ENCODE assay signal across 21 cellular contexts in genomic region chr18:69177702-69178101, GRCh38.
A peak's percentile ranks its signal among the peaks of the same experiment; 100 is the strongest.
DNase-seq lines count a peak whose midpoint lies in the region; ATAC-seq and TF ChIP-seq lines count a peak whose summit lies in the region.
"Had no signal": no experiment of that assay in that cellular context is flagged by ENCODE, and none has a peak within 500 bp of the region (broad histone marks: within the 10 kb centered on the region; RNA-seq: fewer than 3 reads in every experiment).

No MANE protein-coding gene starts in this region.

- no peak for ATAC-seq in GM18519 (IDR thresholded peaks at IDR 0.05; ENCODE audit: low FRiP score, unreplicated experiment)
- ATAC-seq: GM23338 had no signal

- no peak overlapping the region for H3K14ac ChIP-seq in mesenchymal stem cell (ENCODE audit: low read length in 2 of 2)

- no peak overlapping the region for H2AK5ac ChIP-seq in mesenchymal stem cell (ENCODE audit: low read length, severe bottlenecking)

- no peaks in the 10 kb centered on the region for H3K9me3 ChIP-seq in fibroblast of lung (ENCODE audit: control insufficient read depth, insufficient read depth, low read depth, low read length)
- H3K9me3 ChIP-seq in mesenchymal stem cell (ENCODE audit: control insufficient read depth, low read length): peaks cover 7% of the 10 kb centered on the region
- H3K9me3 ChIP-seq: HAP-1 had no signal

- H2AFZ ChIP-seq in fibroblast of lung (ENCODE audit: low read length) (no peak overlapping the region), mesenchymal stem cell (ENCODE audit: low read depth, low read length) (no peak overlapping the region)

- no peak overlapping the region for H4K91ac ChIP-seq in mesenchymal stem cell (ENCODE audit: low read length)

- no peak overlapping the region for H2BK5ac ChIP-seq in mesenchymal stem cell (ENCODE audit: low read depth, low read length, poor library complexity, severe bottlenecking)

- H3K23ac ChIP-seq in mesenchymal stem cell (ENCODE audit: low read length in 2 of 2): no peak overlapping the region

- H3K4me2 ChIP-seq in fibroblast of lung (ENCODE audit: extremely low read depth, insufficient read depth, low read length): no peak overlapping the region
- H3K4me2 ChIP-seq in mesenchymal stem cell (ENCODE audit: low read length, poor library complexity, severe bottlenecking): no peak overlapping the region
- H3K4me2 ChIP-seq: GM23338 had no signal

- no peak overlapping the region for H3K4ac ChIP-seq in mesenchymal stem cell (ENCODE audit: low read depth in 1 of 2, low read length in 2 of 2)

- H3K4me1 ChIP-seq in fibroblast of lung (ENCODE audit: control insufficient read depth, extremely low read depth, insufficient read depth, low read length) (no peaks in the 10 kb centered on the region), mesenchymal stem cell (ENCODE audit: control insufficient read depth, insufficient read depth, low read depth, low read length) (no peaks in the 10 kb centered on the region)
- H3K4me1 ChIP-seq: HAP-1 had no signal

- no peak overlapping the region for H2BK12ac ChIP-seq in mesenchymal stem cell (ENCODE audit: low read length in 2 of 2)

- no peak overlapping the region for H3K9ac ChIP-seq in fibroblast of lung (ENCODE audit: insufficient read depth, low read length)
- no peak overlapping the region for H3K9ac ChIP-seq in mesenchymal stem cell (ENCODE audit: low read length)

- H3K79me2 ChIP-seq in fibroblast of lung (ENCODE audit: control insufficient read depth, insufficient read depth, low read length): no peaks in the 10 kb centered on the region

- no peak overlapping the region for H4K8ac ChIP-seq in mesenchymal stem cell (ENCODE audit: low read length)

- no peaks in the 10 kb centered on the region for H3K79me1 ChIP-seq in mesenchymal stem cell (replicated peaks; ENCODE audit: low read length, poor library complexity, severe bottlenecking)

- DNase-seq in DMS53 treated with DMSO at 0.1 percent for 48 hours (lab: John Stamatoyannopoulos, UW; ENCODE audit: unreplicated experiment) (peak; percentile 8), M059J (ENCODE audit: low read depth) (peak; percentile 15), fibroblast of lung (ENCODE audit: low read depth in 2 of 2) (peak; percentile 7 to 8), NCI-H1092 treated with DMSO at 0.1 percent for 48 hours (lab: John Stamatoyannopoulos, UW) (no peak), NCI-H187 treated with DMSO at 0.1 percent for 48 hours (lab: John Stamatoyannopoulos, UW) (no peak), mesenchymal stem cell (no peak)
- DNase-seq: DMS153, Karpas-422, MV-4-11, NCI-H1105 treated with DMSO at 0.1 percent for 48 hours, NCI-H146, NCI-H2029, NCI-H446, NCI-H524 treated with DMSO at 0.1 percent for 48 hours, NCI-H774, SIG-M5, SW 1271 had no signal

- H3K18ac ChIP-seq in mesenchymal stem cell (ENCODE audit: low read depth in 1 of 2, low read length in 2 of 2): no peak overlapping the region

- H3K4me3 ChIP-seq in fibroblast of lung (replicated peaks in 1 of 4; ENCODE audit: control extremely low read depth in 1 of 4, insufficient read depth in 1 of 4, low read depth in 3 of 4, low read length in 4 of 4): no peak overlapping the region
- H3K4me3 ChIP-seq in mesenchymal stem cell (ENCODE audit: insufficient read depth in 1 of 2, low read depth in 1 of 2, low read length in 2 of 2): no peak overlapping the region
- H3K4me3 ChIP-seq: GM23338, HAP-1, SK-N-MC had no signal

- H2BK15ac ChIP-seq in mesenchymal stem cell (ENCODE audit: low read depth, poor library complexity, severe bottlenecking): no peak overlapping the region

- H2BK120ac ChIP-seq in mesenchymal stem cell (ENCODE audit: low read depth, low read length): no peak overlapping the region

- no peaks in the 10 kb centered on the region for H4K20me1 ChIP-seq in fibroblast of lung (ENCODE audit: control insufficient read depth, extremely low read depth, insufficient read depth, low read length)

- no CpG with 5 or more reads among the region's 1 CpG for whole genome bisulfite sequencing in mesenchymal stem cell

- H3K36me3 ChIP-seq in fibroblast of lung (ENCODE audit: control insufficient read depth, insufficient read depth, low read length): no peaks in the 10 kb centered on the region
- H3K36me3 ChIP-seq in mesenchymal stem cell (ENCODE audit: control insufficient read depth in 1 of 2, insufficient read depth in 2 of 2, low read depth in 1 of 2, low read length in 2 of 2): no peaks in the 10 kb centered on the region
- H3K36me3 ChIP-seq: HAP-1 had no signal

- no peak for TF ChIP-seq CTCF in fibroblast of lung (conservative IDR thresholded peaks at IDR 0.05 in 1 of 2, IDR thresholded peaks at IDR 0.05 in 1 of 2; ENCODE audit: low read depth in 1 of 2, low read length in 2 of 2)

- H3K27me3 ChIP-seq in fibroblast of lung (ENCODE audit: control insufficient read depth, insufficient read depth, low read length) (no peaks in the 10 kb centered on the region), mesenchymal stem cell (ENCODE audit: control insufficient read depth in 1 of 2, insufficient read depth in 1 of 2, low read length in 2 of 2) (no peaks in the 10 kb centered on the region)

- no peak overlapping the region for H3K27ac ChIP-seq in fibroblast of lung (ENCODE audit: insufficient read depth, low read length)
- no peak overlapping the region for H3K27ac ChIP-seq in mesenchymal stem cell (ENCODE audit: low read length, poor library complexity, severe bottlenecking)
- H3K27ac ChIP-seq: SK-N-MC had no signal

Comparison
In these comparisons a context has a peak if more than half of its experiments do, and no peak if none do; other contexts are left out.
1. DNase-seq: peak in DMS53 treated with DMSO at 0.1 percent for 48 hours (single experiment), M059J (single experiment) and fibroblast of lung (2 of 2); none in NCI-H1092 treated with DMSO at 0.1 percent for 48 hours (single experiment), NCI-H187 treated with DMSO at 0.1 percent for 48 hours (single experiment) and mesenchymal stem cell (single experiment).